In genomic region chr9:109966643-109967368, GRCh38 we compare ENCODE assay signal across 14 cellular contexts.
A peak's percentile ranks its signal among the peaks of the same experiment; 100 is the strongest.
DNase-seq lines count a peak whose midpoint lies in the region; ATAC-seq and TF ChIP-seq lines count a peak whose summit lies in the region.
"Had no signal": no experiment of that assay in that cellular context is flagged by ENCODE, and none has a peak within 500 bp of the region (broad histone marks: within the 10 kb centered on the region; RNA-seq: fewer than 3 reads in every experiment).

No MANE protein-coding gene starts in this region.

- peaks cover 46% of the 10 kb centered on the region for H3K4me1 ChIP-seq in CD4-positive, CD25-positive, alpha-beta regulatory T cell (ENCODE audit: control insufficient read depth, insufficient read depth, low read length, poor library complexity, severe bottlenecking)
- H3K4me1 ChIP-seq in OCI-LY7 (ENCODE audit: insufficient read depth, low read length, poor library complexity, severe bottlenecking) (peaks cover 95% of the 10 kb centered on the region), hepatocyte (ENCODE audit: insufficient read depth) (no peaks in the 10 kb centered on the region)

- H3K4me1 Mint-ChIP-seq in CD4-positive, CD25-positive, alpha-beta regulatory T cell = peaks cover 33 to 86% (median 57%) of the 10 kb centered on the region in 4 donors

- POLR2A ChIA-PET in OCI-LY7 (lab: Charles Lee) = interaction anchor here (0.6 to 12.3 kb wide), 24 partner anchors 10 to 185 kb away, joined by 3 to 358 read pairs (median 4); no protein-coding TSS in a partner anchor

- H3K4me2 ChIP-seq in OCI-LY7 (ENCODE audit: low read length) (peak overlapping the region; percentile 72), hepatocyte (no peak overlapping the region)

- peak overlapping the region; percentile 3 to 78 (median 17) for H3K4me3 Mint-ChIP-seq in CD4-positive, CD25-positive, alpha-beta regulatory T cell
- H3K4me3 Mint-ChIP-seq: activated CD8-positive, alpha-beta memory T cell treated with anti-CD3 and anti-CD28 coated beads, Interleukin-2, amount 10 ng/mL, durations not matched to agents 7 days and 5 days had no signal

- H2AFZ ChIP-seq in OCI-LY7 (ENCODE audit: low read length) = peak overlapping the region; percentile 79; the same call in 1 of the 2 replicates
- H2AFZ ChIP-seq in hepatocyte = no peak overlapping the region

- H3K27me3 Mint-ChIP-seq in CD4-positive, CD25-positive, alpha-beta regulatory T cell = peaks cover 8% of the 10 kb centered on the region

- H4K20me1 ChIP-seq in OCI-LY7 (ENCODE audit: insufficient read depth, low read length) = no peaks in the 10 kb centered on the region
- no peaks in the 10 kb centered on the region for H4K20me1 ChIP-seq in hepatocyte (ENCODE audit: insufficient read depth, poor library complexity, severe bottlenecking)

- peak; percentile 36; the same call in 1 of the 2 replicates for TF ChIP-seq CTCF in OCI-LY7 (conservative IDR thresholded peaks at IDR 0.05; ENCODE audit: low read length)
- no peak for TF ChIP-seq CTCF in hepatocyte (IDR thresholded peaks at IDR 0.05; ENCODE audit: poor library complexity)
- TF ChIP-seq CTCF in coronary artery (IDR thresholded peaks at IDR 0.05) = no peak

- H3K27ac ChIP-seq in CD4-positive, CD25-positive, alpha-beta regulatory T cell (ENCODE audit: insufficient read depth, low read length, poor library complexity, severe bottlenecking) = no peak overlapping the region
- H3K27ac ChIP-seq in OCI-LY7 (ENCODE audit: low read depth, low read length, poor library complexity, severe bottlenecking) = peak overlapping the region; percentile 98
- no peak overlapping the region for H3K27ac ChIP-seq in hepatocyte
- no peak overlapping the region for H3K27ac ChIP-seq in coronary artery
- H3K27ac ChIP-seq: brain microvascular endothelial cell had no signal

- ATAC-seq in CD4-positive, CD25-positive, alpha-beta regulatory T cell (ENCODE audit: low read depth in 2 of 2) = no peak
- ATAC-seq in GM18907 (IDR thresholded peaks at IDR 0.05; ENCODE audit: unreplicated experiment) = peak; percentile 46
- peak; percentile 23 for ATAC-seq in HG02798 (IDR thresholded peaks at IDR 0.05; ENCODE audit: poor library complexity, unreplicated experiment)

- H3K27ac Mint-ChIP-seq in CD4-positive, CD25-positive, alpha-beta regulatory T cell = peak overlapping the region; percentile 93 to 97 (median 96)

- no peaks in the 10 kb centered on the region for H3K79me2 ChIP-seq in OCI-LY7 (ENCODE audit: insufficient read depth, low read depth, low read length)
- no peaks in the 10 kb centered on the region for H3K79me2 ChIP-seq in hepatocyte

- CTCF ChIA-PET in OCI-LY7 (lab: Charles Lee; ENCODE audit: unreplicated experiment) = interaction anchor here (0.5 to 4.5 kb wide), 12 partner anchors 9 to 181 kb away, joined by 3 to 48 read pairs (median 7); no protein-coding TSS in a partner anchor

- no peak overlapping the region for H3K4me3 ChIP-seq in CD4-positive, CD25-positive, alpha-beta regulatory T cell (ENCODE audit: low read depth, low read length)
- H3K4me3 ChIP-seq in OCI-LY7 (ENCODE audit: low read depth, low read length, poor library complexity, severe bottlenecking) (peak overlapping the region; percentile 35), hepatocyte (no peak overlapping the region), coronary artery (no peak overlapping the region)
- H3K4me3 ChIP-seq: lung had no signal

- no peaks in the 10 kb centered on the region for H3K36me3 Mint-ChIP-seq in CD4-positive, CD25-positive, alpha-beta regulatory T cell
- H3K36me3 Mint-ChIP-seq: activated CD8-positive, alpha-beta memory T cell treated with anti-CD3 and anti-CD28 coated beads, Interleukin-2, amount 10 ng/mL, durations not matched to agents 7 days and 5 days had no signal

- TSS peak; percentile 86 for BruUV-seq in OCI-LY7 (replicated peaks; lab: Mats Ljungman, UMichigan)

- peaks cover 0 to 6% (median 0%) of the 10 kb centered on the region in 7 donors for H3K9me3 Mint-ChIP-seq in CD4-positive, CD25-positive, alpha-beta regulatory T cell

- no peaks in the 10 kb centered on the region for H3K36me3 ChIP-seq in CD4-positive, CD25-positive, alpha-beta regulatory T cell (ENCODE audit: control insufficient read depth, insufficient read depth, low read length)
- H3K36me3 ChIP-seq in OCI-LY7 (ENCODE audit: insufficient read depth, low read length) = no peaks in the 10 kb centered on the region
- H3K36me3 ChIP-seq in hepatocyte (replicated peaks; ENCODE audit: insufficient read depth, low read depth) = no peaks in the 10 kb centered on the region
- H3K36me3 ChIP-seq: brain microvascular endothelial cell had no signal

- no peaks in the 10 kb centered on the region for H3K27me3 ChIP-seq in CD4-positive, CD25-positive, alpha-beta regulatory T cell (ENCODE audit: control insufficient read depth, insufficient read depth, low read length)
- H3K27me3 ChIP-seq in hepatocyte = no peaks in the 10 kb centered on the region
- H3K27me3 ChIP-seq: brain microvascular endothelial cell had no signal

- intact Hi-C loops in OCI-LY7 (cut with micrococcal nuclease; ENCODE audit: unreplicated experiment) = loop anchor here (1.0 kb wide), 3 partner anchors 49 to 176 kb away; no protein-coding TSS in a partner anchor

- no peaks in the 10 kb centered on the region for H3K9me3 ChIP-seq in CD4-positive, CD25-positive, alpha-beta regulatory T cell (ENCODE audit: control insufficient read depth in 2 of 2, low read length in 2 of 2)
- H3K9me3 ChIP-seq in OCI-LY7 (ENCODE audit: low read length) (no peaks in the 10 kb centered on the region), hepatocyte (ENCODE audit: low read depth) (no peaks in the 10 kb centered on the region)

- peak in 1 of 3 donors; percentile 41 for DNase-seq in CD4-positive, CD25-positive, alpha-beta regulatory T cell
- DNase-seq in OCI-LY7 (ENCODE audit: low spot score) (peak; percentile 91), activated gamma-delta T cell treated with Interleukin-2 at 50 U/mL for 16 hours (no peak), hepatocyte (ENCODE audit: low spot score) (no peak), NCI-H2227 treated with DMSO at 0.1 percent for 48 hours (lab: John Stamatoyannopoulos, UW) (no peak), coronary artery (ENCODE audit: low spot score) (no peak)
- DNase-seq: brain microvascular endothelial cell, C1 segment of cervical spinal cord, NCI-H1436, SHP77 treated with DMSO at 0.1 percent for 48 hours had no signal

- WGBS in hepatocyte (ENCODE audit: low lambda C conversion rate, missing lambda C conversion rate) = 94% methylated on average over 13 of the region's 13 CpGs

- no peaks in the 10 kb centered on the region for H3K9me2 ChIP-seq in OCI-LY7 (ENCODE audit: insufficient read depth, low read length)
- no peaks in the 10 kb centered on the region for H3K9me2 ChIP-seq in hepatocyte (replicated peaks; ENCODE audit: insufficient read depth)

Comparison
In these comparisons a context has a peak if more than half of its experiments do, and no peak if none do; other contexts are left out.
1. ATAC-seq: peak in GM18907 (single experiment) and HG02798 (single experiment); none in CD4-positive, CD25-positive, alpha-beta regulatory T cell (0 of 2).